ENCODE assay signal across 1 cellular context in the genomic region with DNA sequence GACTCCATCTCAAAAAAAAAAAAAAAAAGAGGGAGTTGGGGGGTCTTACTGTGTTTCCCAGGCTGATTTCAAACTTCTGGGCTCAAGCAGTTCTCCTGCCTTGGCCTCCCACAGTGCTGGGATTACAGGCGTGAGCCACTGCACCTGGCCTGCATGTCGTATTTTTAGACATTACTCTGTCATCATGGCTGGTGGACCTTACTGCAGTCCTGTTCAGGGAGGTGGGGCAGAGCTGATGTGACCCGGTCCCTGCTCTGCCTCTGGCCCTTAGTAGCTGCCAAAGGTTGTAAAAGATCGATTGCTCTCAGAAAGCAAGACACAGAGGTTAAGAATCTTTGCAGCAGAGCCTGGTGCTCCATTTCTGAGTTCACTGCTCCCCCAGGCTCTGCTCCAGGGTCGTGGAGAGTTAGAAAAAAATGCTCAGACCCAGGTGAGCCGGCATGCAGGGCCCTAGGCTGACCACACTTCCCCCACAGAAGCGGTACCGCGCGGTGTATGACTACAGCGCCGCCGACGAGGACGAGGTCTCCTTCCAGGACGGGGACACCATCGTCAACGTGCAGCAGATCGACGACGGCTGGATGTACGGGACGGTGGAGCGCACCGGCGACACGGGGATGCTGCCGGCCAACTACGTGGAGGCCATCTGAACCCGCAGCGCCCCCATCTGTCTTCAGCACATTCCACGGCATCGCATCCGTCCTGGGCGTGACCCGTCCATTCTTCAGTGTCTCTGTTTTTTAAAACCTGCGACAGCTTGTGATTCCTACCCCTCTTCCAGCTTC.
A peak's percentile ranks its signal among the peaks of the same experiment; 100 is the strongest.
TF ChIP-seq lines count a peak whose summit lies in the region.

No MANE protein-coding gene starts in this region.

TF ChIP-seq in HepG2, 621 proteins besides CTCF, POLR2A, EP300 and RAD21:
- TF ChIP-seq SIX4 (CRISPR knock-in tag; IDR thresholded peaks at IDR 0.05) (no peak), NFATC3 (CRISPR knock-in tag; IDR thresholded peaks at IDR 0.05) (no peak), ZNF3 (CRISPR knock-in tag; IDR thresholded peaks at IDR 0.05) (no peak), IKZF4 (CRISPR knock-in tag; IDR thresholded peaks at IDR 0.05; ENCODE audit: borderline replicate concordance, low read depth, not compliant biosample characterization) (no peak), BCL6 (CRISPR knock-in tag; IDR thresholded peaks at IDR 0.05) (no peak), ZNF569 (CRISPR knock-in tag; IDR thresholded peaks at IDR 0.05; ENCODE audit: borderline replicate concordance) (no peak), RCOR2 (CRISPR knock-in tag; IDR thresholded peaks at IDR 0.05) (no peak), CEBPG (CRISPR knock-in tag; IDR thresholded peaks at IDR 0.05) (no peak), KDM1A (CRISPR knock-in tag; IDR thresholded peaks at IDR 0.05) (no peak), TBX3 (IDR thresholded peaks at IDR 0.05; ENCODE audit: borderline replicate concordance) (no peak), SETDB1 (CRISPR knock-in tag; IDR thresholded peaks at IDR 0.05; ENCODE audit: borderline replicate concordance) (no peak), ZNF713 (CRISPR knock-in tag; IDR thresholded peaks at IDR 0.05) (no peak), ZNF768 (CRISPR knock-in tag; IDR thresholded peaks at IDR 0.05) (peak; percentile 18; the same call in 1 of the 2 replicates), ZFP41 (CRISPR knock-in tag; IDR thresholded peaks at IDR 0.05; ENCODE audit: borderline replicate concordance) (no peak), ZNF616 (CRISPR knock-in tag; IDR thresholded peaks at IDR 0.05; ENCODE audit: low read depth) (no peak), ZBTB38 (CRISPR knock-in tag; IDR thresholded peaks at IDR 0.05) (peak; percentile 64), DPF2 (CRISPR knock-in tag; IDR thresholded peaks at IDR 0.05; ENCODE audit: borderline replicate concordance, low read depth) (no peak), ZNF121 (CRISPR knock-in tag; IDR thresholded peaks at IDR 0.05) (no peak), ZNF562 (CRISPR knock-in tag; IDR thresholded peaks at IDR 0.05; ENCODE audit: borderline replicate concordance) (no peak), THYN1 (CRISPR knock-in tag; IDR thresholded peaks at IDR 0.05; ENCODE audit: borderline replicate concordance, low read depth) (no peak), CENPX (CRISPR knock-in tag; IDR thresholded peaks at IDR 0.05) (no peak), RNF2 (conservative IDR thresholded peaks at IDR 0.05; ENCODE audit: low read depth) (no peak), KMT2A (CRISPR knock-in tag; IDR thresholded peaks at IDR 0.05) (no peak), MIXL1 (CRISPR knock-in tag; IDR thresholded peaks at IDR 0.05) (no peak), AGO2 (optimal IDR thresholded peaks at IDR 0.05; ENCODE audit: low read depth, low read length) (peak; percentile 65)
- TF ChIP-seq, protein P1, sequence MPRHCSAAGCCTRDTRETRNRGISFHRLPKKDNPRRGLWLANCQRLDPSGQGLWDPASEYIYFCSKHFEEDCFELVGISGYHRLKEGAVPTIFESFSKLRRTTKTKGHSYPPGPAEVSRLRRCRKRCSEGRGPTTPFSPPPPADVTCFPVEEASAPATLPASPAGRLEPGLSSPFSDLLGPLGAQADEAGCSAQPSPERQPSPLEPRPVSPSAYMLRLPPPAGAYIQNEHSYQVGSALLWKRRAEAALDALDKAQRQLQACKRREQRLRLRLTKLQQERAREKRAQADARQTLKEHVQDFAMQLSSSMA (CRISPR knock-in tag; IDR thresholded peaks at IDR 0.05): no peak
- TF ChIP-seq, protein P2, sequence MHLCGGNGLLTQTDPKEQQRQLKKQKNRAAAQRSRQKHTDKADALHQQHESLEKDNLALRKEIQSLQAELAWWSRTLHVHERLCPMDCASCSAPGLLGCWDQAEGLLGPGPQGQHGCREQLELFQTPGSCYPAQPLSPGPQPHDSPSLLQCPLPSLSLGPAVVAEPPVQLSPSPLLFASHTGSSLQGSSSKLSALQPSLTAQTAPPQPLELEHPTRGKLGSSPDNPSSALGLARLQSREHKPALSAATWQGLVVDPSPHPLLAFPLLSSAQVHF (CRISPR knock-in tag; IDR thresholded peaks at IDR 0.05): no peak
- TF ChIP-seq, protein P3, sequence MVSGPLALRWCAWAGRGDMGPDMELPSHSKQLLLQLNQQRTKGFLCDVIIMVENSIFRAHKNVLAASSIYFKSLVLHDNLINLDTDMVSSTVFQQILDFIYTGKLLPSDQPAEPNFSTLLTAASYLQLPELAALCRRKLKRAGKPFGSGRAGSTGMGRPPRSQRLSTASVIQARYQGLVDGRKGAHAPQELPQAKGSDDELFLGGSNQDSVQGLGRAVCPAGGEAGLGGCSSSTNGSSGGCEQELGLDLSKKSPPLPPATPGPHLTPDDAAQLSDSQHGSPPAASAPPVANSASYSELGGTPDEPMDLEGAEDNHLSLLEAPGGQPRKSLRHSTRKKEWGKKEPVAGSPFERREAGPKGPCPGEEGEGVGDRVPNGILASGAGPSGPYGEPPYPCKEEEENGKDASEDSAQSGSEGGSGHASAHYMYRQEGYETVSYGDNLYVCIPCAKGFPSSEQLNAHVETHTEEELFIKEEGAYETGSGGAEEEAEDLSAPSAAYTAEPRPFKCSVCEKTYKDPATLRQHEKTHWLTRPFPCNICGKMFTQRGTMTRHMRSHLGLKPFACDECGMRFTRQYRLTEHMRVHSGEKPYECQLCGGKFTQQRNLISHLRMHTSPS (CRISPR knock-in tag; IDR thresholded peaks at IDR 0.05; ENCODE audit: low read depth): no peak
- TF ChIP-seq, protein P4, sequence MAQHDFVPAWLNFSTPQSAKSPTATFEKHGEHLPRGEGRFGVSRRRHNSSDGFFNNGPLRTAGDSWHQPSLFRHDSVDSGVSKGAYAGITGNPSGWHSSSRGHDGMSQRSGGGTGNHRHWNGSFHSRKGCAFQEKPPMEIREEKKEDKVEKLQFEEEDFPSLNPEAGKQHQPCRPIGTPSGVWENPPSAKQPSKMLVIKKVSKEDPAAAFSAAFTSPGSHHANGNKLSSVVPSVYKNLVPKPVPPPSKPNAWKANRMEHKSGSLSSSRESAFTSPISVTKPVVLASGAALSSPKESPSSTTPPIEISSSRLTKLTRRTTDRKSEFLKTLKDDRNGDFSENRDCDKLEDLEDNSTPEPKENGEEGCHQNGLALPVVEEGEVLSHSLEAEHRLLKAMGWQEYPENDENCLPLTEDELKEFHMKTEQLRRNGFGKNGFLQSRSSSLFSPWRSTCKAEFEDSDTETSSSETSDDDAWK (CRISPR knock-in tag; IDR thresholded peaks at IDR 0.05): no peak
- TF ChIP-seq, protein P5, sequence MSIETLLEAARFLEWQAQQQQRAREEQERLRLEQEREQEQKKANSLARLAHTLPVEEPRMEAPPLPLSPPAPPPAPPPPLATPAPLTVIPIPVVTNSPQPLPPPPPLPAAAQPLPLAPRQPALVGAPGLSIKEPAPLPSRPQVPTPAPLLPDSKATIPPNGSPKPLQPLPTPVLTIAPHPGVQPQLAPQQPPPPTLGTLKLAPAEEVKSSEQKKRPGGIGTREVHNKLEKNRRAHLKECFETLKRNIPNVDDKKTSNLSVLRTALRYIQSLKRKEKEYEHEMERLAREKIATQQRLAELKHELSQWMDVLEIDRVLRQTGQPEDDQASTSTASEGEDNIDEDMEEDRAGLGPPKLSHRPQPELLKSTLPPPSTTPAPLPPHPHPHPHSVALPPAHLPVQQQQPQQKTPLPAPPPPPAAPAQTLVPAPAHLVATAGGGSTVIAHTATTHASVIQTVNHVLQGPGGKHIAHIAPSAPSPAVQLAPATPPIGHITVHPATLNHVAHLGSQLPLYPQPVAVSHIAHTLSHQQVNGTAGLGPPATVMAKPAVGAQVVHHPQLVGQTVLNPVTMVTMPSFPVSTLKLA (IDR thresholded peaks at IDR 0.05): no peak
- TF ChIP-seq, protein P6, sequence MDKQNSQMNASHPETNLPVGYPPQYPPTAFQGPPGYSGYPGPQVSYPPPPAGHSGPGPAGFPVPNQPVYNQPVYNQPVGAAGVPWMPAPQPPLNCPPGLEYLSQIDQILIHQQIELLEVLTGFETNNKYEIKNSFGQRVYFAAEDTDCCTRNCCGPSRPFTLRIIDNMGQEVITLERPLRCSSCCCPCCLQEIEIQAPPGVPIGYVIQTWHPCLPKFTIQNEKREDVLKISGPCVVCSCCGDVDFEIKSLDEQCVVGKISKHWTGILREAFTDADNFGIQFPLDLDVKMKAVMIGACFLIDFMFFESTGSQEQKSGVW (CRISPR knock-in tag; IDR thresholded peaks at IDR 0.05; ENCODE audit: borderline replicate concordance): no peak
- TF ChIP-seq, protein P7, sequence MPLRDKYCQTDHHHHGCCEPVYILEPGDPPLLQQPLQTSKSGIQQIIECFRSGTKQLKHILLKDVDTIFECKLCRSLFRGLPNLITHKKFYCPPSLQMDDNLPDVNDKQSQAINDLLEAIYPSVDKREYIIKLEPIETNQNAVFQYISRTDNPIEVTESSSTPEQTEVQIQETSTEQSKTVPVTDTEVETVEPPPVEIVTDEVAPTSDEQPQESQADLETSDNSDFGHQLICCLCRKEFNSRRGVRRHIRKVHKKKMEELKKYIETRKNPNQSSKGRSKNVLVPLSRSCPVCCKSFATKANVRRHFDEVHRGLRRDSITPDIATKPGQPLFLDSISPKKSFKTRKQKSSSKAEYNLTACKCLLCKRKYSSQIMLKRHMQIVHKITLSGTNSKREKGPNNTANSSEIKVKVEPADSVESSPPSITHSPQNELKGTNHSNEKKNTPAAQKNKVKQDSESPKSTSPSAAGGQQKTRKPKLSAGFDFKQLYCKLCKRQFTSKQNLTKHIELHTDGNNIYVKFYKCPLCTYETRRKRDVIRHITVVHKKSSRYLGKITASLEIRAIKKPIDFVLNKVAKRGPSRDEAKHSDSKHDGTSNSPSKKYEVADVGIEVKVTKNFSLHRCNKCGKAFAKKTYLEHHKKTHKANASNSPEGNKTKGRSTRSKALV (CRISPR knock-in tag; IDR thresholded peaks at IDR 0.05): no peak
- TF ChIP-seq, protein P8, sequence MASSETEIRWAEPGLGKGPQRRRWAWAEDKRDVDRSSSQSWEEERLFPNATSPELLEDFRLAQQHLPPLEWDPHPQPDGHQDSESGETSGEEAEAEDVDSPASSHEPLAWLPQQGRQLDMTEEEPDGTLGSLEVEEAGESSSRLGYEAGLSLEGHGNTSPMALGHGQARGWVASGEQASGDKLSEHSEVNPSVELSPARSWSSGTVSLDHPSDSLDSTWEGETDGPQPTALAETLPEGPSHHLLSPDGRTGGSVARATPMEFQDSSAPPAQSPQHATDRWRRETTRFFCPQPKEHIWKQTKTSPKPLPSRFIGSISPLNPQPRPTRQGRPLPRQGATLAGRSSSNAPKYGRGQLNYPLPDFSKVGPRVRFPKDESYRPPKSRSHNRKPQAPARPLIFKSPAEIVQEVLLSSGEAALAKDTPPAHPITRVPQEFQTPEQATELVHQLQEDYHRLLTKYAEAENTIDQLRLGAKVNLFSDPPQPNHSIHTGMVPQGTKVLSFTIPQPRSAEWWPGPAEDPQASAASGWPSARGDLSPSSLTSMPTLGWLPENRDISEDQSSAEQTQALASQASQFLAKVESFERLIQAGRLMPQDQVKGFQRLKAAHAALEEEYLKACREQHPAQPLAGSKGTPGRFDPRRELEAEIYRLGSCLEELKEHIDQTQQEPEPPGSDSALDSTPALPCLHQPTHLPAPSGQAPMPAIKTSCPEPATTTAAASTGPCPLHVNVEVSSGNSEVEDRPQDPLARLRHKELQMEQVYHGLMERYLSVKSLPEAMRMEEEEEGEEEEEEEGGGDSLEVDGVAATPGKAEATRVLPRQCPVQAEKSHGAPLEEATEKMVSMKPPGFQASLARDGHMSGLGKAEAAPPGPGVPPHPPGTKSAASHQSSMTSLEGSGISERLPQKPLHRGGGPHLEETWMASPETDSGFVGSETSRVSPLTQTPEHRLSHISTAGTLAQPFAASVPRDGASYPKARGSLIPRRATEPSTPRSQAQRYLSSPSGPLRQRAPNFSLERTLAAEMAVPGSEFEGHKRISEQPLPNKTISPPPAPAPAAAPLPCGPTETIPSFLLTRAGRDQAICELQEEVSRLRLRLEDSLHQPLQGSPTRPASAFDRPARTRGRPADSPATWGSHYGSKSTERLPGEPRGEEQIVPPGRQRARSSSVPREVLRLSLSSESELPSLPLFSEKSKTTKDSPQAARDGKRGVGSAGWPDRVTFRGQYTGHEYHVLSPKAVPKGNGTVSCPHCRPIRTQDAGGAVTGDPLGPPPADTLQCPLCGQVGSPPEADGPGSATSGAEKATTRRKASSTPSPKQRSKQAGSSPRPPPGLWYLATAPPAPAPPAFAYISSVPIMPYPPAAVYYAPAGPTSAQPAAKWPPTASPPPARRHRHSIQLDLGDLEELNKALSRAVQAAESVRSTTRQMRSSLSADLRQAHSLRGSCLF (CRISPR knock-in tag; IDR thresholded peaks at IDR 0.05; ENCODE audit: borderline replicate concordance): no peak
- TF ChIP-seq, protein P9, sequence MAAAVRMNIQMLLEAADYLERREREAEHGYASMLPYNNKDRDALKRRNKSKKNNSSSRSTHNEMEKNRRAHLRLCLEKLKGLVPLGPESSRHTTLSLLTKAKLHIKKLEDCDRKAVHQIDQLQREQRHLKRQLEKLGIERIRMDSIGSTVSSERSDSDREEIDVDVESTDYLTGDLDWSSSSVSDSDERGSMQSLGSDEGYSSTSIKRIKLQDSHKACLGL (CRISPR knock-in tag; IDR thresholded peaks at IDR 0.05): no peak
- TF ChIP-seq, protein P10, sequence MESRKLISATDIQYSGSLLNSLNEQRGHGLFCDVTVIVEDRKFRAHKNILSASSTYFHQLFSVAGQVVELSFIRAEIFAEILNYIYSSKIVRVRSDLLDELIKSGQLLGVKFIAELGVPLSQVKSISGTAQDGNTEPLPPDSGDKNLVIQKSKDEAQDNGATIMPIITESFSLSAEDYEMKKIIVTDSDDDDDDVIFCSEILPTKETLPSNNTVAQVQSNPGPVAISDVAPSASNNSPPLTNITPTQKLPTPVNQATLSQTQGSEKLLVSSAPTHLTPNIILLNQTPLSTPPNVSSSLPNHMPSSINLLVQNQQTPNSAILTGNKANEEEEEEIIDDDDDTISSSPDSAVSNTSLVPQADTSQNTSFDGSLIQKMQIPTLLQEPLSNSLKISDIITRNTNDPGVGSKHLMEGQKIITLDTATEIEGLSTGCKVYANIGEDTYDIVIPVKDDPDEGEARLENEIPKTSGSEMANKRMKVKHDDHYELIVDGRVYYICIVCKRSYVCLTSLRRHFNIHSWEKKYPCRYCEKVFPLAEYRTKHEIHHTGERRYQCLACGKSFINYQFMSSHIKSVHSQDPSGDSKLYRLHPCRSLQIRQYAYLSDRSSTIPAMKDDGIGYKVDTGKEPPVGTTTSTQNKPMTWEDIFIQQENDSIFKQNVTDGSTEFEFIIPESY (CRISPR knock-in tag; IDR thresholded peaks at IDR 0.05): peak; percentile 65; the same call in 1 of the 2 replicates
- TF ChIP-seq, protein P11, sequence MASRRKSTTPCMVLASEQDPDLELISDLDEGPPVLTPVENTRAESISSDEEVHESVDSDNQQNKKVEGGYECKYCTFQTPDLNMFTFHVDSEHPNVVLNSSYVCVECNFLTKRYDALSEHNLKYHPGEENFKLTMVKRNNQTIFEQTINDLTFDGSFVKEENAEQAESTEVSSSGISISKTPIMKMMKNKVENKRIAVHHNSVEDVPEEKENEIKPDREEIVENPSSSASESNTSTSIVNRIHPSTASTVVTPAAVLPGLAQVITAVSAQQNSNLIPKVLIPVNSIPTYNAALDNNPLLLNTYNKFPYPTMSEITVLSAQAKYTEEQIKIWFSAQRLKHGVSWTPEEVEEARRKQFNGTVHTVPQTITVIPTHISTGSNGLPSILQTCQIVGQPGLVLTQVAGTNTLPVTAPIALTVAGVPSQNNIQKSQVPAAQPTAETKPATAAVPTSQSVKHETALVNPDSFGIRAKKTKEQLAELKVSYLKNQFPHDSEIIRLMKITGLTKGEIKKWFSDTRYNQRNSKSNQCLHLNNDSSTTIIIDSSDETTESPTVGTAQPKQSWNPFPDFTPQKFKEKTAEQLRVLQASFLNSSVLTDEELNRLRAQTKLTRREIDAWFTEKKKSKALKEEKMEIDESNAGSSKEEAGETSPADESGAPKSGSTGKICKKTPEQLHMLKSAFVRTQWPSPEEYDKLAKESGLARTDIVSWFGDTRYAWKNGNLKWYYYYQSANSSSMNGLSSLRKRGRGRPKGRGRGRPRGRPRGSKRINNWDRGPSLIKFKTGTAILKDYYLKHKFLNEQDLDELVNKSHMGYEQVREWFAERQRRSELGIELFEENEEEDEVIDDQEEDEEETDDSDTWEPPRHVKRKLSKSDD (CRISPR knock-in tag; IDR thresholded peaks at IDR 0.05; ENCODE audit: low read depth): no peak
